Comparison of ENCODE assay signal across 1 cellular context in genomic region chr6:132819405-132820145, GRCh38.
TF ChIP-seq lines count a peak whose summit lies in the region.

No MANE protein-coding gene starts in this region.

TF ChIP-seq in HCT116, 20 proteins besides CTCF, POLR2A, EP300 and RAD21 (continued from another document):
- TF ChIP-seq, protein P1, sequence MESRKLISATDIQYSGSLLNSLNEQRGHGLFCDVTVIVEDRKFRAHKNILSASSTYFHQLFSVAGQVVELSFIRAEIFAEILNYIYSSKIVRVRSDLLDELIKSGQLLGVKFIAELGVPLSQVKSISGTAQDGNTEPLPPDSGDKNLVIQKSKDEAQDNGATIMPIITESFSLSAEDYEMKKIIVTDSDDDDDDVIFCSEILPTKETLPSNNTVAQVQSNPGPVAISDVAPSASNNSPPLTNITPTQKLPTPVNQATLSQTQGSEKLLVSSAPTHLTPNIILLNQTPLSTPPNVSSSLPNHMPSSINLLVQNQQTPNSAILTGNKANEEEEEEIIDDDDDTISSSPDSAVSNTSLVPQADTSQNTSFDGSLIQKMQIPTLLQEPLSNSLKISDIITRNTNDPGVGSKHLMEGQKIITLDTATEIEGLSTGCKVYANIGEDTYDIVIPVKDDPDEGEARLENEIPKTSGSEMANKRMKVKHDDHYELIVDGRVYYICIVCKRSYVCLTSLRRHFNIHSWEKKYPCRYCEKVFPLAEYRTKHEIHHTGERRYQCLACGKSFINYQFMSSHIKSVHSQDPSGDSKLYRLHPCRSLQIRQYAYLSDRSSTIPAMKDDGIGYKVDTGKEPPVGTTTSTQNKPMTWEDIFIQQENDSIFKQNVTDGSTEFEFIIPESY (IDR thresholded peaks at IDR 0.05; ENCODE audit: extremely low read depth, insufficient replicate concordance, low read length), result no peak
- TF ChIP-seq YY1 (IDR thresholded peaks at IDR 0.05; ENCODE audit: extremely low read depth, insufficient replicate concordance, low read depth, low read length) (no peak), CBX3 (IDR thresholded peaks at IDR 0.05; ENCODE audit: low read depth) (no peak), CEBPB (IDR thresholded peaks at IDR 0.05; ENCODE audit: low read depth) (no peak), SIN3A (IDR thresholded peaks at IDR 0.05; ENCODE audit: low read depth) (no peak), FOSL1 (IDR thresholded peaks at IDR 0.05; ENCODE audit: low read depth) (no peak), EZH2phosphoT487 (IDR thresholded peaks at IDR 0.05; ENCODE audit: borderline replicate concordance) (no peak), TCF7L2 (IDR thresholded peaks at IDR 0.05; ENCODE audit: borderline replicate concordance, extremely low read depth, insufficient read depth, insufficient read length) (no peak), JUND (IDR thresholded peaks at IDR 0.05) (no peak), REST (IDR thresholded peaks at IDR 0.05; ENCODE audit: low read depth) (no peak), ZFX (IDR thresholded peaks at IDR 0.05) (no peak)
- TF ChIP-seq, protein P2, sequence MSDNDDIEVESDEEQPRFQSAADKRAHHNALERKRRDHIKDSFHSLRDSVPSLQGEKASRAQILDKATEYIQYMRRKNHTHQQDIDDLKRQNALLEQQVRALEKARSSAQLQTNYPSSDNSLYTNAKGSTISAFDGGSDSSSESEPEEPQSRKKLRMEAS (IDR thresholded peaks at IDR 0.05), result no peak
- TF ChIP-seq, protein P3, sequence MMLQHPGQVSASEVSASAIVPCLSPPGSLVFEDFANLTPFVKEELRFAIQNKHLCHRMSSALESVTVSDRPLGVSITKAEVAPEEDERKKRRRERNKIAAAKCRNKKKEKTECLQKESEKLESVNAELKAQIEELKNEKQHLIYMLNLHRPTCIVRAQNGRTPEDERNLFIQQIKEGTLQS (IDR thresholded peaks at IDR 0.05), result no peak
